8 cellular contexts compared by ENCODE assay signal in genomic region chr6:144286503-144287393, GRCh38. TPM values are rescaled to one million over a fixed set of nuclear protein-coding genes. Genes with fewer than 3 reads are reported as not detected.
DNase-seq lines count a peak whose midpoint lies in the region; ATAC-seq and TF ChIP-seq lines count a peak whose summit lies in the region.

No MANE protein-coding gene starts in this region.

- H3K9me3 ChIP-seq in iPS-18a (ENCODE audit: control insufficient read depth, low read depth, low read length) = no peaks in the 10 kb centered on the region
- no peaks in the 10 kb centered on the region for H3K9me3 ChIP-seq in sigmoid colon

- ATAC-seq in HG03469 (IDR thresholded peaks at IDR 0.05; ENCODE audit: unreplicated experiment) = no peak

- no peak for TF ChIP-seq POLR2A in sigmoid colon (IDR thresholded peaks at IDR 0.05)

- no peak for TF ChIP-seq EP300 in sigmoid colon (IDR thresholded peaks at IDR 0.05)

- no peaks in the 10 kb centered on the region for H3K36me3 ChIP-seq in brain microvascular endothelial cell (replicated peaks)
- no peaks in the 10 kb centered on the region for H3K36me3 ChIP-seq in iPS-18a (ENCODE audit: control insufficient read depth, low read depth, low read length)
- no peaks in the 10 kb centered on the region for H3K36me3 ChIP-seq in sigmoid colon

- H3K9ac ChIP-seq in iPS-18a (ENCODE audit: low read length) = peak overlapping the region; percentile 75

- in situ Hi-C loops in brain microvascular endothelial cell (cut with HindIII; ENCODE audit: low pct_ligation_motif_present, low sequenced_read_pairs) = loop anchor here (25.0 kb wide), 1 partner anchor 174 kb away; no protein-coding TSS in a partner anchor

- TF ChIP-seq CTCF in brain microvascular endothelial cell (IDR thresholded peaks at IDR 0.05; ENCODE audit: low read depth, low read length, missing control alignments) = no peak
- TF ChIP-seq CTCF in sigmoid colon (IDR thresholded peaks at IDR 0.05) = no peak

- H3K27ac ChIP-seq in brain microvascular endothelial cell (peak overlapping the region; percentile 72), iPS-18a (ENCODE audit: low read length) (no peak overlapping the region), sigmoid colon (peak overlapping the region; percentile 91 to 95 (median 94))

- H3K27me3 ChIP-seq in brain microvascular endothelial cell (replicated peaks) = no peaks in the 10 kb centered on the region
- peaks cover 35% of the 10 kb centered on the region for H3K27me3 ChIP-seq in iPS-18a (ENCODE audit: control insufficient read depth, insufficient read depth, low read length)
- H3K27me3 ChIP-seq in sigmoid colon = no peaks in the 10 kb centered on the region

- WGBS in sigmoid colon, 2 donors = 2% methylated on average over 53 of the region's 53 CpGs

- peaks cover 10% of the 10 kb centered on the region for H3K4me1 ChIP-seq in iPS-18a (ENCODE audit: control insufficient read depth, low read depth, low read length)
- peaks cover 0 to 25% (median 13%) of the 10 kb centered on the region in 4 donors for H3K4me1 ChIP-seq in sigmoid colon

- H3K4me3 ChIP-seq in brain microvascular endothelial cell (ENCODE audit: low read depth, low read length) (peak overlapping the region; percentile 85), iPS-18a (ENCODE audit: low read length) (peak overlapping the region; percentile 88), sigmoid colon (peak overlapping the region; percentile 50 to 93 (median 87))

- intact Hi-C loops in sigmoid colon (cut with DNase I) = loop anchor here (5.0 to 10.0 kb wide), 3 partner anchors 118 to 196 kb away; partner anchors contain the start of gene SF3B5

- DNase-seq in DMS 273 (lab: John Stamatoyannopoulos, UW; ENCODE audit: unreplicated experiment) (peak; percentile 41), DMS 273 treated with DMSO at 0.1 percent for 48 hours (lab: John Stamatoyannopoulos, UW) (no peak), NCI-H774 (lab: John Stamatoyannopoulos, UW) (peak; percentile 26), brain microvascular endothelial cell (peak; percentile 89), sigmoid colon (peak; percentile 81), amniotic stem cell (lab: John Stamatoyannopoulos, UW) (no peak)

RNA-seq across cellular contexts. Expression of gene UTRN, which starts 1.6 kb away (rescaled TPM):
- total RNA-seq in sigmoid colon = 100 to 1,000 TPM in 2 of 4 donors, 10 to 100 TPM in 2; 36.2 to 143 (median 112) TPM
- 10 to 100 TPM in 2 of 3 donors, 1 to 10 TPM in 1; 9.0 to 36.7 (median 13.4) TPM for polyA plus RNA-seq in sigmoid colon

Comparison
In these comparisons a context has a peak if more than half of its experiments do, and no peak if none do; other contexts are left out.
1. DNase-seq: peak in DMS 273 (single experiment), NCI-H774 (single experiment), brain microvascular endothelial cell (single experiment) and sigmoid colon (single experiment); none in DMS 273 treated with DMSO at 0.1 percent for 48 hours (single experiment) and amniotic stem cell (single experiment).
2. Peak in every context shown above with its lines, with median percentiles within 50 percentile points of each other: H3K4me3 ChIP-seq.